Comparison of ENCODE assay signal across 20 cellular contexts in the genomic region with DNA sequence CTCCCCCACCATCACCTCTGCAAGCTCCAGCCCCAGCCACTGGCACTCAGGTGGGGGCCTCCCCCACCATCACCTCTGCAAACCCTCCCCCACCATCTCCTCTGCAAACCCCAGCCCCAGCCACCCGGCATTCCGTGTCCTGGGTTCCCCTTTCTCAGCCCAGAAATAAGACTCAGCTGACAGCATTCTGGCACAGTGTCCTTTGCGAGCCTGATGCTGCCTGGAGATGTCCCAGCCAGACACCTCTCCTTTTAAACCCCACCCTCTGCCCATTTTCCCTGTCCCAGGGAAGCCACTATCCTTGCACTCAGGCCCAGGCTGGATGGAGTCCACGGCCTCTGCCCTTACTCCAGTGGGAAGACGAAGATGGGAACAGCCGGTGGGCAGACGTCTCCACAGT. TPM values are rescaled to one million over a fixed set of nuclear protein-coding genes. Genes with fewer than 3 reads are reported as not detected.
DNase-seq lines count a peak whose midpoint lies in the region; ATAC-seq and TF ChIP-seq lines count a peak whose summit lies in the region.
"Had no signal": no experiment of that assay in that cellular context is flagged by ENCODE, and none has a peak within 500 bp of the region (broad histone marks: within the 10 kb centered on the region; RNA-seq: fewer than 3 reads in every experiment).

No MANE protein-coding gene starts in this region.

- ATAC-seq in GM21526 (IDR thresholded peaks at IDR 0.05; ENCODE audit: low FRiP score, unreplicated experiment), result no peak
- ATAC-seq: CD8-positive, alpha-beta T cell had no signal

- peak overlapping the region in 3 of 5 experiments; percentile 90 to 98 (median 92) for H3K27ac Mint-ChIP-seq in brain
- H3K27ac Mint-ChIP-seq: CD8-positive, alpha-beta T cell; HFFc6 had no signal

- H3K4me1 ChIP-seq in right atrium auricular region, result peaks cover 0 to 46% of the 10 kb centered on the region in 2 donors
- H3K4me1 ChIP-seq in prostate gland (replicated peaks), result no peaks in the 10 kb centered on the region
- H3K4me1 ChIP-seq: Peyer's patch had no signal

- peak overlapping the region; percentile 76 to 77 for H3K27ac ChIP-seq in right atrium auricular region
- H3K27ac ChIP-seq in prostate gland, result no peak overlapping the region
- H3K27ac ChIP-seq: 22Rv1, Peyer's patch had no signal

- H3K4me1 Mint-ChIP-seq in brain, result peaks cover 49% of the 10 kb centered on the region

- peaks cover 0 to 8% (median 0%) of the 10 kb centered on the region in 5 experiments for H3K9me3 Mint-ChIP-seq in brain
- H3K9me3 Mint-ChIP-seq: CD8-positive, alpha-beta T cell; HFFc6 had no signal

- peaks cover 39% of the 10 kb centered on the region for H3K36me3 Mint-ChIP-seq in brain
- H3K36me3 Mint-ChIP-seq: CD8-positive, alpha-beta T cell had no signal

- intact Hi-C loops in prostate gland (cut with DNase I), result no loop called here

- H3K27me3 ChIP-seq in right atrium auricular region (no peaks in the 10 kb centered on the region), prostate gland (replicated peaks; ENCODE audit: insufficient read depth) (no peaks in the 10 kb centered on the region)
- H3K27me3 ChIP-seq: Peyer's patch had no signal

- peaks cover 2% of the 10 kb centered on the region for H3K27me3 Mint-ChIP-seq in brain

- no peak overlapping the region for H3K4me3 ChIP-seq in right atrium auricular region
- H3K4me3 ChIP-seq in prostate gland, result no peak overlapping the region
- H3K4me3 ChIP-seq: Peyer's patch had no signal

- H3K36me3 ChIP-seq in right atrium auricular region (no peaks in the 10 kb centered on the region), prostate gland (no peaks in the 10 kb centered on the region)
- H3K36me3 ChIP-seq: Peyer's patch had no signal

- DNase-seq in DMS 273 (lab: John Stamatoyannopoulos, UW; ENCODE audit: unreplicated experiment) (peak; percentile 91), DMS 273 treated with DMSO at 0.1 percent for 48 hours (lab: John Stamatoyannopoulos, UW) (no peak), right atrium auricular region (ENCODE audit: low spot score) (no peak), prostate gland (ENCODE audit: low spot score) (no peak), NCI-H526 treated with DMSO at 0.1 percent for 48 hours (lab: John Stamatoyannopoulos, UW) (no peak), HK-2 (ENCODE audit: unreplicated experiment) (no peak)
- DNase-seq: AML-193; CD8-positive, alpha-beta T cell; GDM1; HFFc6; KBM-7; MM.1S; NCI-H1048; NCI-H1417 treated with DMSO at 0.1 percent for 48 hours; NCI-H226; Peyer's patch had no signal

- TF ChIP-seq CTCF in brain (conservative IDR thresholded peaks at IDR 0.05) (no peak), right atrium auricular region (IDR thresholded peaks at IDR 0.05) (no peak), prostate gland (IDR thresholded peaks at IDR 0.05) (no peak)

- H3K4me3 Mint-ChIP-seq in brain, result peak overlapping the region in 2 of 5 experiments; percentile 65 to 72
- H3K4me3 Mint-ChIP-seq: CD8-positive, alpha-beta T cell; HFFc6 had no signal

- WGBS in prostate gland, result 37% methylated on average over 7 of the region's 7 CpGs

- TF ChIP-seq POLR2A in prostate gland (IDR thresholded peaks at IDR 0.05), result no peak

- H3K9me3 ChIP-seq in right atrium auricular region, result no peaks in the 10 kb centered on the region
- H3K9me3 ChIP-seq in prostate gland, result no peaks in the 10 kb centered on the region

RNA-seq across cellular contexts. Expression of a gene that starts 49.8 kb away (rescaled TPM):
- 1.2 TPM for polyA plus RNA-seq in brain (ENCODE audit: insufficient read depth, low read depth, low replicate concordance)
- total RNA-seq in right atrium auricular region, result 10 to 100 TPM in 1 of 2 donors, 1 to 10 TPM in 1; 6.5 to 15.3 TPM
- 1 to 10 TPM; 2.0 to 3.0 TPM for total RNA-seq in prostate gland
- total RNA-seq: CD8-positive, alpha-beta T cell; OCI-LY7 had no signal

Comparison
In these comparisons a context has a peak if more than half of its experiments do, and no peak if none do; other contexts are left out.
1. H3K27ac ChIP-seq: peak in right atrium auricular region (2 of 2); none in prostate gland (0 of 2).